18 cellular contexts compared by ENCODE assay signal in genomic region chr15:31307270-31308184, GRCh38. TPM values are rescaled to one million over a fixed set of nuclear protein-coding genes. Genes with fewer than 3 reads are reported as not detected.
DNase-seq lines count a peak whose midpoint lies in the region; FAIRE-seq and TF ChIP-seq lines count a peak whose summit lies in the region.
"Had no signal": no experiment of that assay in that cellular context is flagged by ENCODE, and none has a peak within 500 bp of the region (broad histone marks: within the 10 kb centered on the region; RNA-seq: fewer than 3 reads in every experiment).

No MANE protein-coding gene starts in this region.

- no peak for TF ChIP-seq EP300 in esophagus muscularis mucosa (IDR thresholded peaks at IDR 0.05)

- H3K4me3 ChIP-seq in esophagus muscularis mucosa (no peak overlapping the region), small intestine (ENCODE audit: low read depth in 1 of 2, low read length in 2 of 2) (no peak overlapping the region)
- H3K4me3 ChIP-seq: ovary, upper lobe of left lung had no signal

- peaks cover 0 to 22% (median 0%) of the 10 kb centered on the region in 4 donors for H3K27me3 ChIP-seq in esophagus muscularis mucosa
- no peaks in the 10 kb centered on the region for H3K27me3 ChIP-seq in small intestine (ENCODE audit: control insufficient read depth in 2 of 2, insufficient read depth in 2 of 2, low read length in 2 of 2)
- H3K27me3 ChIP-seq: ovary, upper lobe of left lung had no signal

- H3K27ac Mint-ChIP-seq in activated CD4-positive, alpha-beta memory T cell treated with anti-CD3 and anti-CD28 coated beads, Interleukin-2, amount 10 ng/mL, durations not matched to agents 7 days and 5 days: no peak overlapping the region
- H3K27ac Mint-ChIP-seq in activated CD4-positive, alpha-beta memory T cell treated with anti-CD3 and anti-CD28 coated beads for 36 hours: no peak overlapping the region

- 87% methylated on average over 20 of the region's 20 CpGs for WGBS in esophagus muscularis mucosa
- 78 to 85% (median 83%) methylated on average over 20 of the region's 20 CpGs for WGBS in small intestine, 3 donors

- POLR2A ChIA-PET in activated CD4-positive, alpha-beta memory T cell treated with anti-CD3 and anti-CD28 coated beads, Interleukin-2, amount 10 ng/mL, durations not matched to agents 7 days and 5 days (lab: Charles Lee): interaction anchor here (1.1 kb wide), 1 partner anchor 44 kb away, joined by 3 read pairs; no protein-coding TSS in a partner anchor
- POLR2A ChIA-PET in activated CD4-positive, alpha-beta memory T cell treated with anti-CD3 and anti-CD28 coated beads for 36 hours (lab: Charles Lee): no interaction called here

- H3K27me3 Mint-ChIP-seq in activated CD4-positive, alpha-beta memory T cell treated with anti-CD3 and anti-CD28 coated beads, Interleukin-2, amount 10 ng/mL, durations not matched to agents 7 days and 5 days: peaks cover 13% of the 10 kb centered on the region
- no peaks in the 10 kb centered on the region for H3K27me3 Mint-ChIP-seq in activated CD4-positive, alpha-beta memory T cell treated with anti-CD3 and anti-CD28 coated beads for 36 hours

- no peaks in the 10 kb centered on the region for H3K9me3 Mint-ChIP-seq in activated CD4-positive, alpha-beta memory T cell treated with anti-CD3 and anti-CD28 coated beads, Interleukin-2, amount 10 ng/mL, durations not matched to agents 7 days and 5 days
- no peaks in the 10 kb centered on the region for H3K9me3 Mint-ChIP-seq in activated CD4-positive, alpha-beta memory T cell treated with anti-CD3 and anti-CD28 coated beads for 36 hours

- H3K27ac ChIP-seq in esophagus muscularis mucosa (replicated peaks in 1 of 4) (no peak overlapping the region), small intestine (ENCODE audit: low read depth in 1 of 2, low read length in 1 of 2) (no peak overlapping the region)
- H3K27ac ChIP-seq: epithelial cell of prostate, ovary had no signal

- H3K9me3 ChIP-seq in esophagus muscularis mucosa (no peaks in the 10 kb centered on the region), small intestine (ENCODE audit: control insufficient read depth, low read depth) (no peaks in the 10 kb centered on the region)
- H3K9me3 ChIP-seq: ovary, upper lobe of left lung had no signal

- H3K36me3 ChIP-seq in esophagus muscularis mucosa: no peaks in the 10 kb centered on the region
- no peaks in the 10 kb centered on the region for H3K36me3 ChIP-seq in small intestine (ENCODE audit: control insufficient read depth in 2 of 2, insufficient read depth in 2 of 2, low read length in 2 of 2)
- H3K36me3 ChIP-seq: ovary, upper lobe of left lung had no signal

- no peak for TF ChIP-seq CTCF in esophagus muscularis mucosa (IDR thresholded peaks at IDR 0.05)

- CTCF ChIA-PET in activated CD4-positive, alpha-beta memory T cell treated with anti-CD3 and anti-CD28 coated beads, Interleukin-2, amount 10 ng/mL, durations not matched to agents 7 days and 5 days (lab: Charles Lee): interaction anchor here (0.7 kb wide), 1 partner anchor 181 kb away, joined by 3 read pairs; no protein-coding TSS in a partner anchor
- CTCF ChIA-PET in activated CD4-positive, alpha-beta memory T cell treated with anti-CD3 and anti-CD28 coated beads for 36 hours (lab: Charles Lee): no interaction called here

- peak; percentile 10 for DNase-seq in activated CD4-positive, alpha-beta memory T cell treated with anti-CD3 and anti-CD28 coated beads, Interleukin-2, amount 10 ng/mL, durations not matched to agents 7 days and 5 days
- DNase-seq in activated CD4-positive, alpha-beta memory T cell treated with anti-CD3 and anti-CD28 coated beads for 36 hours: no peak
- DNase-seq in NCI-H526 (lab: John Stamatoyannopoulos, UW) (peak; percentile 59 to 65), esophagus muscularis mucosa (ENCODE audit: extremely low spot score) (peak; percentile 87), small intestine (no peak), HTR-8/SVneo (ENCODE audit: insufficient read length, low spot score) (no peak), globus pallidus (ENCODE audit: low spot score) (no peak)
- peak; percentile 16 for DNase-seq in stimulated activated CD8-positive, alpha-beta memory T cell treated with anti-CD3 and anti-CD28 coated beads, Interleukin-4, amount 100 ng/mL, for 48 hours
- DNase-seq: ACHN; activated CD4-positive, alpha-beta T cell treated with anti-CD3 and anti-CD28 coated beads, Interleukin-2, amount 50 U/mL, for 1 hour; activated naive CD4-positive, alpha-beta T cell; central memory CD4-positive, alpha-beta T cell; DMS 273 treated with DMSO at 0.1 percent for 48 hours; mammary epithelial cell; NCI-H524 treated with DMSO at 0.1 percent for 48 hours; ovary had no signal

- intact Hi-C loops in activated CD4-positive, alpha-beta memory T cell treated with anti-CD3 and anti-CD28 coated beads for 36 hours (cut with micrococcal nuclease): no loop called here
- intact Hi-C loops in esophagus muscularis mucosa (cut with DNase I): no loop called here

- H3K36me3 Mint-ChIP-seq in activated CD4-positive, alpha-beta memory T cell treated with anti-CD3 and anti-CD28 coated beads, Interleukin-2, amount 10 ng/mL, durations not matched to agents 7 days and 5 days (ENCODE audit: low read depth): no peaks in the 10 kb centered on the region
- no peaks in the 10 kb centered on the region for H3K36me3 Mint-ChIP-seq in activated CD4-positive, alpha-beta memory T cell treated with anti-CD3 and anti-CD28 coated beads for 36 hours

- H3K4me1 Mint-ChIP-seq in activated CD4-positive, alpha-beta memory T cell treated with anti-CD3 and anti-CD28 coated beads, Interleukin-2, amount 10 ng/mL, durations not matched to agents 7 days and 5 days: peaks cover 14% of the 10 kb centered on the region
- peaks cover 11% of the 10 kb centered on the region for H3K4me1 Mint-ChIP-seq in activated CD4-positive, alpha-beta memory T cell treated with anti-CD3 and anti-CD28 coated beads for 36 hours (ENCODE audit: low read depth)

- H3K4me3 Mint-ChIP-seq in activated CD4-positive, alpha-beta memory T cell treated with anti-CD3 and anti-CD28 coated beads, Interleukin-2, amount 10 ng/mL, durations not matched to agents 7 days and 5 days: no peak overlapping the region
- H3K4me3 Mint-ChIP-seq in activated CD4-positive, alpha-beta memory T cell treated with anti-CD3 and anti-CD28 coated beads for 36 hours: no peak overlapping the region

- peaks cover 20 to 34% (median 27%) of the 10 kb centered on the region in 4 donors for H3K4me1 ChIP-seq in esophagus muscularis mucosa
- H3K4me1 ChIP-seq in small intestine (ENCODE audit: control insufficient read depth in 2 of 2, insufficient read depth in 1 of 2, low read depth in 1 of 2, low read length in 1 of 2): no peaks in the 10 kb centered on the region

- TF ChIP-seq POLR2A in esophagus muscularis mucosa (IDR thresholded peaks at IDR 0.05; ENCODE audit: low read depth): no peak

- no peak for FAIRE-seq in small intestine (lab: Jason Lieb, UNC)
- FAIRE-seq in HTR-8/SVneo (lab: Jason Lieb, UNC): no peak

RNA-seq across cellular contexts. Expression of gene KLF13, which starts 19.1 kb away (rescaled TPM):
- 100 to 1,000 TPM; 199 TPM for total RNA-seq in activated CD4-positive, alpha-beta memory T cell treated with anti-CD3 and anti-CD28 coated beads, Interleukin-2, amount 10 ng/mL, durations not matched to agents 7 days and 5 days
- total RNA-seq in activated CD4-positive, alpha-beta memory T cell treated with anti-CD3 and anti-CD28 coated beads for 36 hours: 100 to 1,000 TPM; 134 to 145 TPM
- total RNA-seq in esophagus muscularis mucosa: 100 to 1,000 TPM in 1 of 4 donors, 10 to 100 TPM in 3; 57.3 to 109 (median 74.2) TPM
- 10 to 100 TPM; 50.6 to 61.3 (median 51.9) TPM for polyA plus RNA-seq in small intestine

Comparison
In these comparisons a context has a peak if more than half of its experiments do, and no peak if none do; other contexts are left out.
1. DNase-seq: peak in activated CD4-positive, alpha-beta memory T cell treated with anti-CD3 and anti-CD28 coated beads, Interleukin-2, amount 10 ng/mL, durations not matched to agents 7 days and 5 days (single experiment), NCI-H526 (2 of 2), esophagus muscularis mucosa (single experiment) and stimulated activated CD8-positive, alpha-beta memory T cell treated with anti-CD3 and anti-CD28 coated beads, Interleukin-4, amount 100 ng/mL, for 48 hours (single experiment); none in activated CD4-positive, alpha-beta memory T cell treated with anti-CD3 and anti-CD28 coated beads for 36 hours (single experiment), small intestine (single experiment), HTR-8/SVneo (single experiment) and globus pallidus (single experiment).